15 cellular contexts compared by ENCODE assay signal in the genomic region with DNA sequence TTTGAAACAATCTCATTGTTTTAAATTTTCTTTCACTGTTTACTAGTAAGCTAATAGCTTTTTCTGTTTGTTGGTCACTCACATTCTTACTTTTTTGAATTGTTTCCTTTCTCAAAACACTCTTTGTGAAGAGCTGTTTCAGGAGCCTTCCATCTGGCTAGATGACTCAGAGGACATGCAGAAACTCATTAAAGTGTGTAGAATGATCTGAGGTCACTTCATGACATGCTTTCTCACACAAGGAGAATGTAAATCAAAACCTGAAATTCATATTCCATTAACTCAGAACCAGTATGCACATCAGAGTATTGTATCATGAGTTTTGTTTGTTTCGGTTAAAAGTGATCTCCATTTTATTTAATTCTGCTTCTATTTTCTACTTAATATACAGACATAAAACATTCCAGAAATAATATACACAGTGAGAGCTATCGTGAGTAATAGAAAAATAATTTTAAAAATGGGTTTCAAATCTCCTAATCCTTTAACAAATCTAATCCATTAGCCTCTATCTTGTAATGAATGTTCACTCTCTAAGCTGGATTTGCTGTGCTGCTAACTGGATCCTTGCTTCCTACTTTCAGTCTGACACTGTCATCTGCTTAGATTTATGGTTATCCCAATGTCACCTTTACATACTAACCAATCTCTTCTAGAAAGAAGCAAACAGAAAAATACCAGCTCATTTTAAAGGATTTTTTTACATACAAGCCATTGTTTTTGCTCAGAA.
DNase-seq lines count a peak whose midpoint lies in the region; ATAC-seq, FAIRE-seq and TF ChIP-seq lines count a peak whose summit lies in the region.
"Had no signal": no experiment of that assay in that cellular context is flagged by ENCODE, and none has a peak within 500 bp of the region (broad histone marks: within the 10 kb centered on the region; RNA-seq: fewer than 3 reads in every experiment).

No MANE protein-coding gene starts in this region.

- intact Hi-C loops in natural killer cell (cut with micrococcal nuclease), result no loop called here

- H3K36me3 Mint-ChIP-seq in osteocyte (ENCODE audit: unreplicated experiment) (no peaks in the 10 kb centered on the region), natural killer cell (no peaks in the 10 kb centered on the region)
- H3K36me3 Mint-ChIP-seq: naive B cell had no signal

- H3K27ac Mint-ChIP-seq in osteocyte (ENCODE audit: unreplicated experiment), result peak overlapping the region; percentile 80
- H3K27ac Mint-ChIP-seq in natural killer cell, result no peak overlapping the region
- H3K27ac Mint-ChIP-seq: naive B cell; stimulated activated naive CD8-positive, alpha-beta T cell treated with anti-CD3 and anti-CD28 coated beads, Interleukin-15, amount 100 ng/mL, for 72 hours had no signal

- ATAC-seq in natural killer cell, result no peak
- ATAC-seq: stimulated activated naive CD8-positive, alpha-beta T cell treated with anti-CD3 and anti-CD28 coated beads, Interleukin-15, amount 100 ng/mL, for 72 hours had no signal

- peak overlapping the region; percentile 22 for H3K4me3 Mint-ChIP-seq in osteocyte (ENCODE audit: unreplicated experiment)
- no peak overlapping the region for H3K4me3 Mint-ChIP-seq in natural killer cell
- H3K4me3 Mint-ChIP-seq: naive B cell; stimulated activated naive CD8-positive, alpha-beta T cell treated with anti-CD3 and anti-CD28 coated beads, Interleukin-15, amount 100 ng/mL, for 72 hours had no signal

- H3K27me3 Mint-ChIP-seq in osteocyte (ENCODE audit: unreplicated experiment), result no peaks in the 10 kb centered on the region
- H3K27me3 Mint-ChIP-seq in natural killer cell (ENCODE audit: low read depth in 2 of 2), result no peaks in the 10 kb centered on the region
- H3K27me3 Mint-ChIP-seq: naive B cell; stimulated activated naive CD8-positive, alpha-beta T cell treated with anti-CD3 and anti-CD28 coated beads, Interleukin-15, amount 100 ng/mL, for 72 hours had no signal

- peaks cover 13% of the 10 kb centered on the region for H3K9me3 Mint-ChIP-seq in osteocyte (ENCODE audit: unreplicated experiment)
- H3K9me3 Mint-ChIP-seq in natural killer cell, result peaks cover 13% of the 10 kb centered on the region in 2 donors

- DNase-seq in Daoy (ENCODE audit: low read depth) (peak; percentile 22), NCI-H82 treated with DMSO at 0.1 percent for 48 hours (lab: John Stamatoyannopoulos, UW; ENCODE audit: unreplicated experiment) (peak; percentile 94), osteocyte (ENCODE audit: extremely low spot score, unreplicated experiment) (no peak), OCI-M2 (lab: John Stamatoyannopoulos, UW; ENCODE audit: unreplicated experiment) (no peak), NCI-H524 treated with DMSO at 0.1 percent for 48 hours (lab: John Stamatoyannopoulos, UW) (no peak), natural killer cell (no peak), GM20000 (ENCODE audit: low spot score) (no peak)
- DNase-seq: activated T-cell treated with anti-CD3 and anti-CD28 coated beads for 4 hours; Caco-2; naive B cell; NCI-H1694 treated with DMSO at 0.1 percent for 48 hours; PC-9; stimulated activated naive CD8-positive, alpha-beta T cell treated with anti-CD3 and anti-CD28 coated beads, Interleukin-15, amount 100 ng/mL, for 72 hours had no signal

- peak; percentile 91 for FAIRE-seq in endometrium (lab: Jason Lieb, UNC)
- FAIRE-seq: GM18507 had no signal

- H3K4me1 Mint-ChIP-seq in osteocyte (ENCODE audit: unreplicated experiment) (peaks cover 34% of the 10 kb centered on the region), natural killer cell (no peaks in the 10 kb centered on the region)
- H3K4me1 Mint-ChIP-seq: naive B cell; stimulated activated naive CD8-positive, alpha-beta T cell treated with anti-CD3 and anti-CD28 coated beads, Interleukin-15, amount 100 ng/mL, for 72 hours had no signal

- TF ChIP-seq CTCF in osteocyte (IDR thresholded peaks at IDR 0.05) (no peak), natural killer cell (IDR thresholded peaks at IDR 0.05) (no peak), GM20000 (IDR thresholded peaks at IDR 0.05; ENCODE audit: extremely low read depth, missing control alignments) (no peak)

Comparison
In these comparisons a context has a peak if more than half of its experiments do, and no peak if none do; other contexts are left out.
1. DNase-seq: peak in Daoy (single experiment) and NCI-H82 treated with DMSO at 0.1 percent for 48 hours (single experiment); none in osteocyte (single experiment), OCI-M2 (single experiment), NCI-H524 treated with DMSO at 0.1 percent for 48 hours (single experiment), natural killer cell (single experiment) and GM20000 (single experiment).